8 cellular contexts compared by ENCODE assay signal in the genomic region with DNA sequence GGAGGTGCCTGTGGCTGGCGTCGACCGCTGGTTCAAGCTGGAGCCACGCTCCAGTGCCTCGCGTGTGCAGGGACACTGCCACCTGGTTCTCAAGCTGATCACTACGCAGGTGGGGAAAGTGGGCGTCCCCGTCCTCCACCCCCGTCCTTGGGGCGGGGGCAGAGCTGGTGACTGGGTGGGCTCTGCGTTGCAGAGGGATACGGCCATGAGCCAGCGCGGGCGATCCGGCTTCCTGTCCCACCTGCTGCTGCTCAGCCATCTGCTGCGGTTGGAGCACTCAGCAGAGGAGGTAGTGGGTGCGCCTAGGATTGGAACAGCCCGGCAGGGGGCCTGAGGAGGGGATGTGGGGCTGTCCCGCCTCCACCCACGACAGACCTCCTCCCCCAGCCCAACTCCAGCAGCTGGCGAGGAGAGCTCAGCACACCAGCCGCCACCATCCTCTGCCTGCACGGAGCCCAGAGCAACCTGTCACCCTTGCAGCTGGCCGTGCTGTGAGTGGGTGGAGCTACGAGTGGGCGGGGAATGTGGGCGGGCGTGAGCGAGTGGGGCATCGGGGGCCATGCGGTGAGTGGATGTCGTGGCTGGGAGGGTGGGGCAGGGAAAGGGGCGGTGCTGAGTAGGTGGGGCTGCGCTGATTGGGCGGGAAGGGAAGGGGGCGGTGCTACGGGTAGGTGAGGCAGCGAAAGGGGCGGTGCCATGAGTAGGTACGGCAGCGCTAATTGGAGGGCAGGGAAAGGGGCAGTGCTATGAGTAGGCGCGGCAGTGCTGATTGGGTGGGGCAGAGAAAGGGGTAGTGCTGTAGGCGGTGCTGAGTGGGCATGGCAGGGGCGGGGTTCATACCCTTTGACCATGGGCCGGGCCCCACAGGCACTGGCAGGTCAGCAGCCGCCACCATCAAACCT. TPM values are rescaled to one million over a fixed set of nuclear protein-coding genes. Genes with fewer than 3 reads are reported as not detected.
DNase-seq lines count a peak whose midpoint lies in the region; ATAC-seq and FAIRE-seq lines count a peak whose summit lies in the region.

No MANE protein-coding gene starts in this region.

- H3K9ac ChIP-seq in skeletal muscle satellite cell (ENCODE audit: low read depth, low read length), result no peak overlapping the region

- DNase-seq in NCI-H2081 (lab: John Stamatoyannopoulos, UW), result peak; percentile 96 to 97
- peak; percentile 99 for DNase-seq in T-helper 9 cell
- peak; percentile 98 for DNase-seq in astrocyte of the hippocampus (ENCODE audit: low read depth, low spot score)
- peak; percentile 86 for DNase-seq in iPS DF 4.7 (ENCODE audit: extremely low read depth, low spot score)

- FAIRE-seq in A204.1 (lab: Jason Lieb, UNC), result peak; percentile 86

- H3K36me3 ChIP-seq in skeletal muscle satellite cell (ENCODE audit: insufficient read depth, low read length), result no peaks in the 10 kb centered on the region

- H3K9me3 ChIP-seq in skeletal muscle satellite cell (replicated peaks; ENCODE audit: low read length), result no peaks in the 10 kb centered on the region

- H3K27me3 ChIP-seq in skeletal muscle satellite cell (ENCODE audit: control insufficient read depth, insufficient read depth, low read length), result peaks cover 26% of the 10 kb centered on the region

- ATAC-seq in GM18858 (IDR thresholded peaks at IDR 0.05; ENCODE audit: unreplicated experiment) (peak; percentile 66), HG03064 (IDR thresholded peaks at IDR 0.05; ENCODE audit: low read depth, unreplicated experiment) (peak; percentile 83)

- H3K4me2 ChIP-seq in skeletal muscle satellite cell (ENCODE audit: low read length), result peak overlapping the region; percentile 72

- peak overlapping the region; percentile 35 for H3K4me3 ChIP-seq in skeletal muscle satellite cell (ENCODE audit: low read length)

- H3K4me1 ChIP-seq in skeletal muscle satellite cell (ENCODE audit: control insufficient read depth, insufficient read depth, low read length), result peaks cover 18% of the 10 kb centered on the region

RNA-seq across cellular contexts. Expression of a gene that starts 8.9 kb away (rescaled TPM):
- total RNA-seq in skeletal muscle satellite cell (2012; rRNA removed), result 48.7 and 60.5 TPM in 2 replicates

RNA-seq across cellular contexts. Expression of a gene that starts 9.0 kb away (rescaled TPM):
- total RNA-seq in skeletal muscle satellite cell (2012; rRNA removed), result 27.1 and 47.0 TPM in 2 replicates

RNA-seq across cellular contexts. Expression of a gene that starts 9.3 kb away (rescaled TPM):
- 1.1 TPM in 1 of 2 replicates, not detected in the other for total RNA-seq in skeletal muscle satellite cell (2012; rRNA removed)

RNA-seq across cellular contexts. Expression of a gene that starts 33.3 kb away (rescaled TPM):
- 61.9 and 64.4 TPM in 2 replicates for total RNA-seq in skeletal muscle satellite cell (2012; rRNA removed)

Comparison
In these comparisons a context has a peak if more than half of its experiments do, and no peak if none do; other contexts are left out.
1. Peak in every context shown above with its lines: DNase-seq, ATAC-seq and H3K4me3 ChIP-seq.